ENCODE assay signal across 12 cellular contexts in genomic region chr17:60573139-60573975, GRCh38. TPM values are rescaled to one million over a fixed set of nuclear protein-coding genes. Genes with fewer than 3 reads are reported as not detected.
DNase-seq lines count a peak whose midpoint lies in the region; ATAC-seq and FAIRE-seq lines count a peak whose summit lies in the region.
"Had no signal": no experiment of that assay in that cellular context is flagged by ENCODE, and none has a peak within 500 bp of the region (broad histone marks: within the 10 kb centered on the region; RNA-seq: fewer than 3 reads in every experiment).

No MANE protein-coding gene starts in this region.

- DNase-seq in DMS 273 (lab: John Stamatoyannopoulos, UW; ENCODE audit: unreplicated experiment) (peak; percentile 25), DMS 273 treated with DMSO at 0.1 percent for 48 hours (lab: John Stamatoyannopoulos, UW) (no peak), lung microvascular endothelial cell (ENCODE audit: low read depth in 2 of 2) (peak; percentile 50 to 94), urothelium cell line (ENCODE audit: low spot score) (no peak), D341Med (ENCODE audit: low spot score) (no peak)
- DNase-seq in stimulated activated naive CD4-positive, alpha-beta T cell (lab: John Stamatoyannopoulos, UW) = no peak
- DNase-seq: DMS79, NCI-H1694, T-helper 9 cell had no signal

- ATAC-seq in esophagus mucosa = peak; percentile 26
- no peak for ATAC-seq in HG03045 (IDR thresholded peaks at IDR 0.05; ENCODE audit: unreplicated experiment)
- ATAC-seq: left lobe of liver had no signal

- peak; percentile 65 for FAIRE-seq in urothelium cell line (lab: Jason Lieb, UNC)

RNA-seq across cellular contexts. Expression of gene PPM1D, which starts 26.6 kb away (rescaled TPM):
- 9.5 TPM for total RNA-seq in esophagus mucosa
- total RNA-seq in lung microvascular endothelial cell = 15.0 and 24.2 TPM in 2 replicates

RNA-seq across cellular contexts. Expression of gene APPBP2, which starts 47.3 kb away (rescaled TPM):
- 23.2 TPM for total RNA-seq in esophagus mucosa
- total RNA-seq in lung microvascular endothelial cell = 23.0 and 23.5 TPM in 2 replicates

Comparison
In these comparisons a context has a peak if more than half of its experiments do, and no peak if none do; other contexts are left out.
1. DNase-seq: peak in DMS 273 (single experiment) and lung microvascular endothelial cell (2 of 2); none in DMS 273 treated with DMSO at 0.1 percent for 48 hours (single experiment), urothelium cell line (single experiment), stimulated activated naive CD4-positive, alpha-beta T cell (0 of 6) and D341Med (single experiment).